In genomic region chr3:44468572-44469520, GRCh38 we compare ENCODE assay signal across 1 cellular context.
A peak's percentile ranks its signal among the peaks of the same experiment; 100 is the strongest.
TF ChIP-seq lines count a peak whose summit lies in the region.

No MANE protein-coding gene starts in this region.

TF ChIP-seq in K562, 482 proteins besides CTCF, POLR2A, EP300 and RAD21 (continued from another document and continues in another):
- 0 out of 2 replicates have a peak, but pooled peaks have one; percentile 30 for TF ChIP-seq MGA (IDR thresholded peaks at IDR 0.05)
- no peak for TF ChIP-seq NEUROD1 (IDR thresholded peaks at IDR 0.05; ENCODE audit: borderline replicate concordance, low read depth, low read length, partially characterized antibody)
- no peak for TF ChIP-seq ZFPM2 (CRISPR knock-in tag; IDR thresholded peaks at IDR 0.05)
- TF ChIP-seq VEZF1 (CRISPR knock-in tag; IDR thresholded peaks at IDR 0.05): peak; percentile 94
- TF ChIP-seq CHD1 (IDR thresholded peaks at IDR 0.05; ENCODE audit: low read length): no peak
- no peak for TF ChIP-seq L3MBTL2 (IDR thresholded peaks at IDR 0.05)
- 0 out of 2 replicates have a peak, but pooled peaks have one; percentile 6 for TF ChIP-seq FOXP1 (CRISPR knock-in tag; IDR thresholded peaks at IDR 0.05)
- no peak for TF ChIP-seq SRSF1 (IDR thresholded peaks at IDR 0.05; ENCODE audit: low read depth, low read length)
- no peak for TF ChIP-seq ZNF347 (CRISPR knock-in tag; IDR thresholded peaks at IDR 0.05; ENCODE audit: low read depth)
- no peak for TF ChIP-seq MTA3 (IDR thresholded peaks at IDR 0.05; ENCODE audit: borderline replicate concordance)
- TF ChIP-seq CUX1 (CRISPR knock-in tag; IDR thresholded peaks at IDR 0.05): peak; percentile 34; the same call in 1 of the 2 replicates
- peak; percentile 98 for TF ChIP-seq ZNF316 (IDR thresholded peaks at IDR 0.05)
- no peak for TF ChIP-seq RFX5 (IDR thresholded peaks at IDR 0.05; ENCODE audit: low read depth, low read length)
- TF ChIP-seq ZNF224 (CRISPR knock-in tag; IDR thresholded peaks at IDR 0.05): no peak
- no peak for TF ChIP-seq ZFP91 (CRISPR knock-in tag; IDR thresholded peaks at IDR 0.05)
- TF ChIP-seq RBFOX2 (IDR thresholded peaks at IDR 0.05; ENCODE audit: low read depth, low read length): no peak
- TF ChIP-seq SRF (CRISPR knock-in tag; IDR thresholded peaks at IDR 0.05): no peak
- TF ChIP-seq CREM (IDR thresholded peaks at IDR 0.05; ENCODE audit: low read depth): peak; percentile 47; the same call in 1 of the 2 replicates
- no peak for TF ChIP-seq YBX1 (IDR thresholded peaks at IDR 0.05)
- TF ChIP-seq ADNP (tag; IDR thresholded peaks at IDR 0.05): no peak
- TF ChIP-seq ZNF395 (CRISPR knock-in tag; IDR thresholded peaks at IDR 0.05): peak; percentile 52; the same call in 1 of the 2 replicates
- TF ChIP-seq ZNF589 (CRISPR knock-in tag; IDR thresholded peaks at IDR 0.05; ENCODE audit: low read depth): no peak
- TF ChIP-seq AFF1 (IDR thresholded peaks at IDR 0.05; ENCODE audit: low read depth in 1 of 2, partially characterized antibody in 2 of 2): peak in 1 of 2 experiments; percentile 30
- no peak for TF ChIP-seq ZNF232 (CRISPR knock-in tag; IDR thresholded peaks at IDR 0.05)
- TF ChIP-seq SMAD1 (IDR thresholded peaks at IDR 0.05; ENCODE audit: low read depth, low read length, partially characterized antibody): no peak
- TF ChIP-seq SP2 (IDR thresholded peaks at IDR 0.05; ENCODE audit: extremely low read depth, low read depth, low read length, poor library complexity, severe bottlenecking): no peak
- no peak for TF ChIP-seq JUNB (CRISPR knock-in tag; conservative IDR thresholded peaks at IDR 0.05)
- TF ChIP-seq TARDBP (IDR thresholded peaks at IDR 0.05): no peak
- no peak for TF ChIP-seq BRD4 (IDR thresholded peaks at IDR 0.05)
